1 cellular context compared by ENCODE assay signal in the genomic region with DNA sequence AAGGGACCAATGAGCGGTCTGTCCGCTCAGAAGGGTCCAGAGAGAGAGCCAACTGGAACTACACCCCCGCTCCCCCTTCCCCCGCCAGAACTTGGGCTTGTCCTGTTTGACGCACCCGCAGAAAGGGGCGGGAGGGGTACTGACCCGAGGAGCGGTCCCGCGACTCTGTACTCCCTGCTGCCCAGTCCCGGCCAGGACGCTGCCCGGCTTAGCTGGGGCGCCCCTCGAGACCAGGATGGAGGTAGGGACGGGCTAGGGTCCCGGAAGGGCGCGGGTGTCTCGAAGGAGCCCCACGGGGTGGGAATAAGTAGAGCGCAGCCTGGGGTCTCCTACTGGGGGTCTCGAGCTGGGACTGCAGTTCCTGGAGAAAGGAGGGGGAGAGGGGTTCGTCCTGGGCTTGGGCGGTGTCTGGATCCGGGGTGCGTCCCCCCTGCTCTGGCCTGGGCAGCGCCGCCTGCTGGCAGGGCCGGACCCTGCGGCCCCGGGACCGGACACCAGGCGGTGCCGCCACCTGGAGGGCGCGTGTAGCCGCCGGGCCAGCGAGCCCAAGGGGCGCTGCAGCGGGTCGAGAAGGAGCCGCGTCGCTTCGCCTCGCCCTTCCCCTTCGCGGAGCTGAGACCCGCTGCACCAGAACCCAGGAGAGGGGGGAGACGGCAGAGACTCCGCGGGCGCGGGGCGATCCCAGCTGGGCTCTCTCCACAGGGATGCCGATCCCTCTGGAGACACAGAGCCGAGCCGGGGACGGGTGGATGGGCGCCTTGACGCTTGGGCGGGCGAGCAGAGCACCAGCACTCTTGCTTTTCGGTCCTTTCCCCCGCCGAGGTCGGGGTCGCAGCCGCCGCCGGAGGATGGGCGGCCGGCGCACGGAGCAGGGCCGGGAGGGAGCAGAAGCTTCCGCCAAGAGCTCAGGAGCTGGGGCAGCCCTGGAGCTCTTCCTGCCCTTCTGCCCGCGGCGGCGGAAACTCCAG.
TF ChIP-seq lines count a peak whose summit lies in the region.

No MANE protein-coding gene starts in this region.

TF ChIP-seq in endothelial cell of umbilical vein, 7 proteins besides CTCF, POLR2A, EP300 and RAD21:
- peak; percentile 80 for TF ChIP-seq POLR2AphosphoS5 (IDR thresholded peaks at IDR 0.05; ENCODE audit: insufficient read depth, low read depth, low read length)
- TF ChIP-seq FOS (IDR thresholded peaks at IDR 0.05; ENCODE audit: borderline replicate concordance, insufficient read depth, low read length) = no peak
- no peak for TF ChIP-seq MYC (IDR thresholded peaks at IDR 0.05; ENCODE audit: low read depth, low read length)
- TF ChIP-seq, protein P1, sequence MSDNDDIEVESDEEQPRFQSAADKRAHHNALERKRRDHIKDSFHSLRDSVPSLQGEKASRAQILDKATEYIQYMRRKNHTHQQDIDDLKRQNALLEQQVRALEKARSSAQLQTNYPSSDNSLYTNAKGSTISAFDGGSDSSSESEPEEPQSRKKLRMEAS (IDR thresholded peaks at IDR 0.05; ENCODE audit: insufficient read depth, insufficient read length) = peak; percentile 43
